In the genomic region with DNA sequence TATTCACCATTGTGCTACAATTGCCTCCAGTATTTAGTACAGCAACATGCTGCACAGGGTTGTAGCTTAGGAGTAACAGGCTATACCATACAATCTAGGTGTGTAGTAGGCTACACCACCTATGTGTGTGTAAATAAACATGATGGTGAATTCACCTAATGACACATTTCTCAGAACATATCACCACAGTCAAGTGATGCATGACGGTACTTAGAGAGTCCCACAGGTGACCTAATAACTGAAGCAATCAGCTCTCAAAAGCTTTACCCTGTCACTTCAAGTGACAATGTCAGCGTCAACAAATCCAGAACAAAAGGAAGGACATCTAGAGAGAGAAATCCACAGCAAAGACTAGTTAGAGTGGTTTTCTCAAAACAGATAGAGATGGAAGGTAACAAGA, we compare ENCODE assay signal across 2 cellular contexts.
TF ChIP-seq lines count a peak whose summit lies in the region.

No MANE protein-coding gene starts in this region.

TF ChIP-seq in GM12891, 5 proteins besides CTCF, POLR2A, EP300 and RAD21:
- TF ChIP-seq TAF1 (IDR thresholded peaks at IDR 0.05; ENCODE audit: low read depth, low read length) (no peak), POLR2AphosphoS5 (IDR thresholded peaks at IDR 0.05; ENCODE audit: low read depth, low read length) (no peak)

TF ChIP-seq in GM12878, 131 proteins besides CTCF, POLR2A, EP300 and RAD21:
- TF ChIP-seq NFXL1 (IDR thresholded peaks at IDR 0.05; ENCODE audit: borderline replicate concordance) (no peak), NFYA (IDR thresholded peaks at IDR 0.05; ENCODE audit: borderline replicate concordance, low read depth, low read length) (no peak), TARDBP (IDR thresholded peaks at IDR 0.05; ENCODE audit: borderline replicate concordance) (no peak), CREB1 (IDR thresholded peaks at IDR 0.05; ENCODE audit: low read depth) (peak; percentile 40; the same call in 1 of the 2 replicates), STAT1 (conservative IDR thresholded peaks at IDR 0.05) (no peak)
- TF ChIP-seq, protein P1, sequence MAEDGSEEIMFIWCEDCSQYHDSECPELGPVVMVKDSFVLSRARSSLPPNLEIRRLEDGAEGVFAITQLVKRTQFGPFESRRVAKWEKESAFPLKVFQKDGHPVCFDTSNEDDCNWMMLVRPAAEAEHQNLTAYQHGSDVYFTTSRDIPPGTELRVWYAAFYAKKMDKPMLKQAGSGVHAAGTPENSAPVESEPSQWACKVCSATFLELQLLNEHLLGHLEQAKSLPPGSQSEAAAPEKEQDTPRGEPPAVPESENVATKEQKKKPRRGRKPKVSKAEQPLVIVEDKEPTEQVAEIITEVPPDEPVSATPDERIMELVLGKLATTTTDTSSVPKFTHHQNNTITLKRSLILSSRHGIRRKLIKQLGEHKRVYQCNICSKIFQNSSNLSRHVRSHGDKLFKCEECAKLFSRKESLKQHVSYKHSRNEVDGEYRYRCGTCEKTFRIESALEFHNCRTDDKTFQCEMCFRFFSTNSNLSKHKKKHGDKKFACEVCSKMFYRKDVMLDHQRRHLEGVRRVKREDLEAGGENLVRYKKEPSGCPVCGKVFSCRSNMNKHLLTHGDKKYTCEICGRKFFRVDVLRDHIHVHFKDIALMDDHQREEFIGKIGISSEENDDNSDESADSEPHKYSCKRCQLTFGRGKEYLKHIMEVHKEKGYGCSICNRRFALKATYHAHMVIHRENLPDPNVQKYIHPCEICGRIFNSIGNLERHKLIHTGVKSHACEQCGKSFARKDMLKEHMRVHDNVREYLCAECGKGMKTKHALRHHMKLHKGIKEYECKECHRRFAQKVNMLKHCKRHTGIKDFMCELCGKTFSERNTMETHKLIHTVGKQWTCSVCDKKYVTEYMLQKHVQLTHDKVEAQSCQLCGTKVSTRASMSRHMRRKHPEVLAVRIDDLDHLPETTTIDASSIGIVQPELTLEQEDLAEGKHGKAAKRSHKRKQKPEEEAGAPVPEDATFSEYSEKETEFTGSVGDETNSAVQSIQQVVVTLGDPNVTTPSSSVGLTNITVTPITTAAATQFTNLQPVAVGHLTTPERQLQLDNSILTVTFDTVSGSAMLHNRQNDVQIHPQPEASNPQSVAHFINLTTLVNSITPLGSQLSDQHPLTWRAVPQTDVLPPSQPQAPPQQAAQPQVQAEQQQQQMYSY (CRISPR knock-in tag; IDR thresholded peaks at IDR 0.05) = no peak
